In the genomic region with DNA sequence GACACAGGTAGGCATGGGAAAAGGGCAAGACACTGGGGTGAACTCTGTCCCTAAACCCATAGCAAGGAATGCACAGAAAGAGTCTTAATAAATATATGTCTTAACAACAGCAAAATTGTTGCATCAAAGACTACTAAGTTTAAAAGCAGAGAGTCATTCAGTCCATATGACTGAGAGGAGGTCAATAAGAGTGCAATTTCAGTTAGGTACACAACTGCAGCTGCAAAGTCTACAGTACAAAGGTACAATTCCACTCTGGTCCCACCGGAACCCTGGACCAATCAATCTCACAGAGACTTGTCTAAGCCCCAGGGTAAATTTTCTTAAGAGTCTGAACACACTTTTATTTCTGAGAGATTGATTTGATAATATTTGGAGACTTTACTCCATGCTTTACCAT, we compare ENCODE assay signal across 16 cellular contexts. TPM values are rescaled to one million over a fixed set of nuclear protein-coding genes. Genes with fewer than 3 reads are reported as not detected.
"Had no signal": no experiment of that assay in that cellular context is flagged by ENCODE, and none has a peak within 500 bp of the region (broad histone marks: within the 10 kb centered on the region; RNA-seq: fewer than 3 reads in every experiment).

No MANE protein-coding gene starts in this region.

- H3K9me3 ChIP-seq: psoas muscle, tibial nerve, vagina had no signal

- H3K4me1 ChIP-seq: vagina had no signal

- H3K4me3 ChIP-seq: psoas muscle, tibial nerve, vagina had no signal

- H3K36me3 ChIP-seq: brain microvascular endothelial cell, tibial nerve, vagina had no signal

- H3K27me3 ChIP-seq: brain microvascular endothelial cell, tibial nerve, vagina had no signal

- ATAC-seq: activated CD4-positive, CD25-positive, alpha-beta regulatory T cell treated with anti-CD3 and anti-CD28 coated beads, Interleukin-2, amount 50 U/mL, for 24 hours; activated T-cell treated with anti-CD3 and anti-CD28 coated beads, Interleukin-2, amount 50 U/mL, for 4 hours; esophagus mucosa; left cardiac atrium; naive thymus-derived CD4-positive, alpha-beta T cell; psoas muscle; stimulated activated naive B cell treated with anti-CD40 and anti-IgM and Interleukin-4, amounts not matched to agents 10 μg/mL and 1 μg/mL and 100 μg/mL, for 72 hours had no signal

- DNase-seq: activated CD4-positive, alpha-beta T cell treated with anti-CD3 and anti-CD28 coated beads, Interleukin-2, amount 50 U/mL, for 48 hours; activated gamma-delta T cell; activated T-cell treated with anti-CD3 and anti-CD28 coated beads, Interleukin-2, amount 50 U/mL, for 4 hours; amygdala; brain microvascular endothelial cell; immature natural killer cell; left cardiac atrium; naive thymus-derived CD4-positive, alpha-beta T cell; psoas muscle; stimulated activated CD4-positive, alpha-beta T cell treated with anti-CD3 and anti-CD28 coated beads, Interleukin-2, amount 100 ng/mL, for 24 hours; stimulated activated naive B cell treated with anti-CD40 and anti-IgM and Interleukin-4, amounts not matched to agents 10 μg/mL and 1 μg/mL and 100 μg/mL, for 72 hours had no signal

- H3K27ac ChIP-seq: brain microvascular endothelial cell, psoas muscle, tibial nerve, vagina had no signal

RNA-seq across cellular contexts. Expression of gene CP, which starts 6.9 kb away (rescaled TPM):
- total RNA-seq: dermis microvascular lymphatic vessel endothelial cell had no signal
